In the genomic region with DNA sequence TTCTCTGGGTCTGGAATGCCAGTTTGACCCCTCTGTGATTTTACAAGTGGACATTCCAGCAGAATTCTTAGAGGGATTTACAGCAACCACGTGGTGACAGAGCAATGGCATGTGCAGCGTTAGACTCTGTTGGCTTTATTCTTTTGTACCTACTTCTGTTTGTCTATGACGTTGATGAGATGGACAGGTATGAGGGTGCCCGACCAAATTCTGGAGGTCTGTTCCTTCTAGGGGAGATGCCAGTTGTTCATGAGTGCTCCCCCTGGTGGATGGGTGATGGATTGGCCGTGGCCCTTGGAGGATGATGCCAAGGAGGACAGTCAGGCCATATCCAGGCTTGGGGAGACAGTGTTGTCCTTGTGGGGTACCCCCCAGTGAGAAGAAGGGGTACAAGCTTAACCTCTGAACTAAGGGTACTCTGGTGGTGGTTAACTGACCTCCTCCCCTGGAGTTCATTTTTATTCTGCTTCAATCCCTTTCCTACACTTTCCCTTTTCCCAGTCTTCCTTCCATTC, we compare ENCODE assay signal across 8 cellular contexts.
DNase-seq lines count a peak whose midpoint lies in the region; ATAC-seq, FAIRE-seq and TF ChIP-seq lines count a peak whose summit lies in the region.

No MANE protein-coding gene starts in this region.

- TF ChIP-seq POLR2A in GM12892 (IDR thresholded peaks at IDR 0.05; ENCODE audit: low read depth, low read length) = no peak

- peak; percentile 65 for TF ChIP-seq CTCF in foreskin keratinocyte (conservative IDR thresholded peaks at IDR 0.05)

- H3K4me1 ChIP-seq in foreskin keratinocyte (peaks cover 12% of the 10 kb centered on the region), aorta (ENCODE audit: control insufficient read depth in 1 of 2, insufficient read depth in 2 of 2, low read length in 2 of 2) (peaks cover 0 to 3% of the 10 kb centered on the region in 2 donors)

- H3K27ac ChIP-seq in foreskin keratinocyte = no peak overlapping the region
- H3K27ac ChIP-seq in aorta (ENCODE audit: low read depth in 1 of 2, low read length in 2 of 2) = no peak overlapping the region

- H3K27me3 ChIP-seq in foreskin keratinocyte = no peaks in the 10 kb centered on the region
- H3K27me3 ChIP-seq in aorta (ENCODE audit: control insufficient read depth in 1 of 2, insufficient read depth in 2 of 2, low read length in 1 of 2) = no peaks in the 10 kb centered on the region

- intact Hi-C loops in aorta (cut with DNase I) = no loop called here

- peaks cover 0 to 2% of the 10 kb centered on the region in 2 donors for H3K36me3 ChIP-seq in aorta (ENCODE audit: control insufficient read depth in 1 of 2, insufficient read depth in 2 of 2, low read length in 1 of 2)

- H3K4me3 ChIP-seq in aorta (ENCODE audit: low read length in 2 of 2) = no peak overlapping the region

- FAIRE-seq in GM12892 (lab: Jason Lieb, UNC) = peak; percentile 75

- no peaks in the 10 kb centered on the region for H3K9me3 ChIP-seq in aorta (ENCODE audit: control insufficient read depth, low read length)

- DNase-seq in GM12892 (ENCODE audit: insufficient read length) = no peak
- DNase-seq in NCI-H748 (lab: John Stamatoyannopoulos, UW; ENCODE audit: unreplicated experiment) = peak; percentile 47
- peak; percentile 51 for DNase-seq in activated T-cell treated with anti-CD3 and anti-CD28 coated beads for 4 hours
- no peak for DNase-seq in foreskin keratinocyte
- peak; percentile 56 for DNase-seq in stimulated activated CD4-positive, alpha-beta T cell treated with anti-CD3 and anti-CD28 coated beads, Interleukin-4, amount 100 ng/mL, for 1 hour
- DNase-seq in aorta = no peak
- no peak for DNase-seq in DMS114 treated with DMSO at 0.1 percent for 48 hours (lab: John Stamatoyannopoulos, UW; ENCODE audit: unreplicated experiment)

- ATAC-seq in foreskin keratinocyte = peak; percentile 52
- no peak for ATAC-seq in aorta (ENCODE audit: low FRiP score)
- no peak for ATAC-seq in GM18511 (IDR thresholded peaks at IDR 0.05; ENCODE audit: unreplicated experiment)

- WGBS in aorta, 2 donors = 85 to 93% methylated on average over 5 of the region's 5 CpGs

Comparison
In these comparisons a context has a peak if more than half of its experiments do, and no peak if none do; other contexts are left out.
1. DNase-seq: peak in NCI-H748 (single experiment), activated T-cell treated with anti-CD3 and anti-CD28 coated beads for 4 hours (single experiment) and stimulated activated CD4-positive, alpha-beta T cell treated with anti-CD3 and anti-CD28 coated beads, Interleukin-4, amount 100 ng/mL, for 1 hour (single experiment); none in GM12892 (single experiment), foreskin keratinocyte (0 of 2), aorta (0 of 2) and DMS114 treated with DMSO at 0.1 percent for 48 hours (single experiment).